ENCODE assay signal across 29 cellular contexts in the genomic region with DNA sequence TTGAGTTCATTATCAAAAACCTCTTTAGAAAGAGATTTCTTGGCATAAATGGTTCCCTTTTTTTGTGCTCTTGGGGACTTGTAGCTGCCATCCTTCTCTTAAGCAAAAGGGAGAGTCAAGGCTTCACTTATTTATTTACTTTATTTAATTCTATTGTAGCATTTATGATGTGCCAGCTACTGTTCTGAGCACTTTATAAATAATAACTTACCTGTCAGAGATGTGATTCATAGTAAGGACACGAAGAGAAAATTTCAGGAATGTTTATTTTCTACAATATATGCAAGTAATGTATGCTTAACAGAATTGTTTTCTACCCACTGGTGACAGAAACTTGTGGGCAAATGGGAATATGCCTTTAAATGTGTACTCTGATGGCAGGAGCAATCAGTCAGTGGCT.
"Had no signal": no experiment of that assay in that cellular context is flagged by ENCODE, and none has a peak within 500 bp of the region (broad histone marks: within the 10 kb centered on the region; RNA-seq: fewer than 3 reads in every experiment).

No MANE protein-coding gene starts in this region.

- H3K4me3 ChIP-seq: hepatocyte, left ventricle myocardium inferior, lung, mucosa of descending colon, pancreas, prostate gland, skin epidermis, suprapubic skin, thoracic aorta, tibial artery, upper lobe of right lung had no signal

- H3K36me3 ChIP-seq: left ventricle myocardium inferior, pancreas, prostate gland, suprapubic skin, thoracic aorta, tibial artery, upper lobe of right lung had no signal

- H3K27ac Mint-ChIP-seq: stimulated activated naive CD8-positive, alpha-beta T cell treated with anti-CD3 and anti-CD28 coated beads, Interleukin-15, Interleukin-2, amounts not matched to agents 100 ng/mL and 50 ng/mL, for 24 hours had no signal

- H3K9me3 Mint-ChIP-seq: memory B cell; nephron; neural crest cell; stimulated activated naive B cell treated with anti-CD40 and anti-IgM and Interleukin-4, amounts not matched to agents 10 μg/mL and 1 μg/mL and 100 μg/mL, for 72 hours; stimulated activated naive CD8-positive, alpha-beta T cell treated with anti-CD3 and anti-CD28 coated beads, Interleukin-15, Interleukin-2, amounts not matched to agents 100 ng/mL and 50 ng/mL, for 24 hours had no signal

- H3K27me3 Mint-ChIP-seq: memory B cell; stimulated activated naive B cell treated with anti-CD40 and anti-IgM and Interleukin-4, amounts not matched to agents 10 μg/mL and 1 μg/mL and 100 μg/mL, for 72 hours; stimulated activated naive CD8-positive, alpha-beta T cell treated with anti-CD3 and anti-CD28 coated beads, Interleukin-15, Interleukin-2, amounts not matched to agents 100 ng/mL and 50 ng/mL, for 24 hours had no signal

- DNase-seq: islet precursor cell; left ventricle myocardium inferior; midbrain; mucosa of descending colon; naive thymus-derived CD4-positive, alpha-beta T cell; nucleus accumbens; pancreas; posterior cingulate gyrus; retina; right cardiac atrium; stimulated activated CD4-positive, alpha-beta T cell treated with anti-CD3 and anti-CD28 coated beads, Interleukin-12 subunit alpha, Interleukin-12 subunit beta, amount 100 ng/mL, for 4 hours; stimulated activated CD4-positive, alpha-beta T cell treated with anti-CD3 and anti-CD28 coated beads, Interleukin-15, amount 100 ng/mL, for 24 hours; stimulated activated CD4-positive, alpha-beta T cell treated with anti-CD3 and anti-CD28 coated beads, Interleukin-2, amount 100 ng/mL, for 24 hours; stimulated activated CD4-positive, alpha-beta T cell treated with anti-CD3 and anti-CD28 coated beads, Interleukin-4, amount 100 ng/mL, for 1 hour; stimulated activated naive B cell treated with anti-CD40 and anti-IgM and Interleukin-4, amounts not matched to agents 10 μg/mL and 1 μg/mL and 100 μg/mL, for 72 hours; tibial artery; trophoblast cell; upper lobe of right lung had no signal

- H3K4me1 ChIP-seq: pancreas, prostate gland, suprapubic skin, tibial artery, upper lobe of right lung had no signal

- ATAC-seq: mucosa of descending colon; naive thymus-derived CD4-positive, alpha-beta T cell; pancreas; right cardiac atrium; sciatic nerve; stimulated activated naive B cell treated with anti-CD40 and anti-IgM and Interleukin-4, amounts not matched to agents 10 μg/mL and 1 μg/mL and 100 μg/mL, for 72 hours; upper lobe of right lung had no signal

- H3K36me3 Mint-ChIP-seq: memory B cell; stimulated activated naive B cell treated with anti-CD40 and anti-IgM and Interleukin-4, amounts not matched to agents 10 μg/mL and 1 μg/mL and 100 μg/mL, for 72 hours had no signal

- H3K27ac ChIP-seq: hepatocyte, left ventricle myocardium inferior, pancreas, prostate gland, skin epidermis, suprapubic skin, thoracic aorta, tibial artery, upper lobe of right lung had no signal

- H3K4me1 Mint-ChIP-seq: naive thymus-derived CD4-positive, alpha-beta T cell; nephron; neural crest cell had no signal

- H3K9me3 ChIP-seq: left ventricle myocardium inferior, mucosa of descending colon, pancreas, prostate gland, suprapubic skin, thoracic aorta, tibial artery, upper lobe of right lung had no signal

- H3K4me3 Mint-ChIP-seq: memory B cell; naive thymus-derived CD4-positive, alpha-beta T cell; nephron; neural crest cell; stimulated activated naive B cell treated with anti-CD40 and anti-IgM and Interleukin-4, amounts not matched to agents 10 μg/mL and 1 μg/mL and 100 μg/mL, for 72 hours; stimulated activated naive CD8-positive, alpha-beta T cell treated with anti-CD3 and anti-CD28 coated beads, Interleukin-15, Interleukin-2, amounts not matched to agents 100 ng/mL and 50 ng/mL, for 24 hours had no signal
